ENCODE assay signal across 1 cellular context in the genomic region with DNA sequence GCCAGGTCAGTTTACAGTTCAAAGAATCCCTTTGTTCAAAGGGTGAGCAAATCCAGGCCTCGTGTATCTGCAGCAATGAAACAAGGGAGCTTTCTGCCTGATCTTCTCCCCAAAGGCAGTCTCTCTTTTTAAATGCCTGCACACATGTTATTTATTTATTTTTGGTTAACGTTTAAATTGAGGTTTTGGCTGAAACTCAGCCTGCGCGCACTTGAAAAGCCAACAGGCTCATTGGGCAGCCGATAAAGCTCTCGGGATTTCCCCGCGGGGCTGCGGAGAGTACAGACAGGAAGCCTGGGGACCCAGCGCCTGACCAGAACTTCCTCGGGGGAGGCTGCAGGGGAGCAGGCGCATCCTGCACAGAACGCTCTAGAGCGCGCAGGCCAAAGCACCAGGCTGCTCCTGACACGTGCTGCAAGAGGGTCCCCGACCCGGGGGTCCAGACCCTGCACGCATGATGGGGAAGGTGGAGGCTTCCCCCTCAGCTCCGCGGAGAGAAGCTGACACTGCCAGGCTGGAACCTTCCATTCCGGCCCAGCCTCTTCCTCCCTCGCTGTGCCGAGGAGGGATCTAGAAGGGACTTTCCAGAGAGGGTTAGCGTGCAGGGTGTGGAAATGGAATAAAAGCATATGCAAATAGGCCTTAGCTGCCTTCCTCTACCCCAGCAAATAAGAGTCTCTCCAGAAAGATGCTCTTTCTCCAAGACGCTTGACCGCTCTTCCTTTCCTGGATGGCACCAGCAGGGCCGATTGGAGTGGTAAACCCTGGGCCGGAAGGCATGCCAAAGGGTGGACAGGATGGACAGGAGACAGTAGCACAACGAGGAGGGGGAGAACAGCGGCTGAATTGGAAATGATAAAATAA.
TF ChIP-seq lines count a peak whose summit lies in the region.

No MANE protein-coding gene starts in this region.

TF ChIP-seq in HepG2, 621 proteins besides CTCF, POLR2A, EP300 and RAD21 (continued from another document and continues in another):
- TF ChIP-seq, protein P1, sequence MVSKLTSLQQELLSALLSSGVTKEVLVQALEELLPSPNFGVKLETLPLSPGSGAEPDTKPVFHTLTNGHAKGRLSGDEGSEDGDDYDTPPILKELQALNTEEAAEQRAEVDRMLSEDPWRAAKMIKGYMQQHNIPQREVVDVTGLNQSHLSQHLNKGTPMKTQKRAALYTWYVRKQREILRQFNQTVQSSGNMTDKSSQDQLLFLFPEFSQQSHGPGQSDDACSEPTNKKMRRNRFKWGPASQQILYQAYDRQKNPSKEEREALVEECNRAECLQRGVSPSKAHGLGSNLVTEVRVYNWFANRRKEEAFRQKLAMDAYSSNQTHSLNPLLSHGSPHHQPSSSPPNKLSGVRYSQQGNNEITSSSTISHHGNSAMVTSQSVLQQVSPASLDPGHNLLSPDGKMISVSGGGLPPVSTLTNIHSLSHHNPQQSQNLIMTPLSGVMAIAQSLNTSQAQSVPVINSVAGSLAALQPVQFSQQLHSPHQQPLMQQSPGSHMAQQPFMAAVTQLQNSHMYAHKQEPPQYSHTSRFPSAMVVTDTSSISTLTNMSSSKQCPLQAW (CRISPR knock-in tag; IDR thresholded peaks at IDR 0.05): peak; percentile 92; the same call in 1 of the 2 replicates
- TF ChIP-seq GFI1 (CRISPR knock-in tag; IDR thresholded peaks at IDR 0.05; ENCODE audit: borderline replicate concordance) (0 out of 2 replicates have a peak, but pooled peaks have one; percentile 49), SATB2 (CRISPR knock-in tag; IDR thresholded peaks at IDR 0.05) (no peak), ZNF879 (CRISPR knock-in tag; IDR thresholded peaks at IDR 0.05) (0 out of 2 replicates have a peak, but pooled peaks have one; percentile 41), PITX1 (CRISPR knock-in tag; IDR thresholded peaks at IDR 0.05) (peak; percentile 85), PHF21A (CRISPR knock-in tag; IDR thresholded peaks at IDR 0.05) (peak; percentile 90), HOXD1 (CRISPR knock-in tag; IDR thresholded peaks at IDR 0.05) (peak; percentile 69; the same call in 1 of the 2 replicates), ZNF788 (CRISPR knock-in tag; IDR thresholded peaks at IDR 0.05; ENCODE audit: borderline replicate concordance) (peak; percentile 45; the same call in 1 of the 2 replicates), CEBPB (IDR thresholded peaks at IDR 0.05; ENCODE audit: borderline replicate concordance, low read depth, low read length) (no peak), ARID4A (CRISPR knock-in tag; IDR thresholded peaks at IDR 0.05; ENCODE audit: borderline replicate concordance) (peak; percentile 80), SMAD9 (CRISPR knock-in tag; IDR thresholded peaks at IDR 0.05) (no peak; the same call in 1 of the 2 replicates), DNMT1 (CRISPR knock-in tag; IDR thresholded peaks at IDR 0.05) (no peak), ZNF274 (CRISPR knock-in tag; IDR thresholded peaks at IDR 0.05) (peak; percentile 87; the same call in 1 of the 2 replicates), ZNF205 (CRISPR knock-in tag; IDR thresholded peaks at IDR 0.05) (peak; percentile 61; the same call in 1 of the 2 replicates), RNF2 (conservative IDR thresholded peaks at IDR 0.05; ENCODE audit: low read depth) (0 out of 2 replicates have a peak, but pooled peaks have one; percentile 58), HIVEP1 (CRISPR knock-in tag; IDR thresholded peaks at IDR 0.05) (peak; percentile 95), MZF1 (CRISPR knock-in tag; IDR thresholded peaks at IDR 0.05; ENCODE audit: borderline replicate concordance) (no peak), KMT2B (CRISPR knock-in tag; IDR thresholded peaks at IDR 0.05) (0 out of 2 replicates have a peak, but pooled peaks have one; percentile 70), ZNF784 (CRISPR knock-in tag; IDR thresholded peaks at IDR 0.05; ENCODE audit: borderline replicate concordance) (no peak; the same call in 1 of the 2 replicates), KLF13 (CRISPR knock-in tag; IDR thresholded peaks at IDR 0.05) (no peak), ZNF737 (CRISPR knock-in tag; IDR thresholded peaks at IDR 0.05; ENCODE audit: borderline replicate concordance) (no peak), ZNF589 (CRISPR knock-in tag; conservative IDR thresholded peaks at IDR 0.05) (0 out of 2 replicates have a peak, but pooled peaks have one; percentile 73), ETV6 (CRISPR knock-in tag; conservative IDR thresholded peaks at IDR 0.05) (peak; percentile 69; the same call in 1 of the 2 replicates), ZNF775 (CRISPR knock-in tag; IDR thresholded peaks at IDR 0.05; ENCODE audit: borderline replicate concordance) (peak; percentile 35; the same call in 1 of the 2 replicates), NFYB (CRISPR knock-in tag; IDR thresholded peaks at IDR 0.05) (peak; percentile 28; the same call in 1 of the 2 replicates), SIN3B (IDR thresholded peaks at IDR 0.05; ENCODE audit: low read length) (no peak), ZNF430 (CRISPR knock-in tag; IDR thresholded peaks at IDR 0.05) (peak; percentile 95), KDM6A (CRISPR knock-in tag; IDR thresholded peaks at IDR 0.05; ENCODE audit: low read depth) (peak; percentile 53; the same call in 1 of the 2 replicates), TCF7 (IDR thresholded peaks at IDR 0.05; ENCODE audit: low read depth) (no peak; the same call in none of the 2 replicates), ELF3 (CRISPR knock-in tag; IDR thresholded peaks at IDR 0.05) (peak; percentile 68), NR2F2 (IDR thresholded peaks at IDR 0.05; ENCODE audit: borderline replicate concordance, low read depth) (peak; percentile 78), TARDBP (CRISPR knock-in tag; IDR thresholded peaks at IDR 0.05) (peak; percentile 70; the same call in 1 of the 2 replicates)
- TF ChIP-seq, protein P2, sequence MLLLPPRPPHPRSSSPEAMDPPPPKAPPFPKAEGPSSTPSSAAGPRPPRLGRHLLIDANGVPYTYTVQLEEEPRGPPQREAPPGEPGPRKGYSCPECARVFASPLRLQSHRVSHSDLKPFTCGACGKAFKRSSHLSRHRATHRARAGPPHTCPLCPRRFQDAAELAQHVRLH (CRISPR knock-in tag; IDR thresholded peaks at IDR 0.05; ENCODE audit: borderline replicate concordance, low read depth): peak; percentile 88
- TF ChIP-seq, protein P3, sequence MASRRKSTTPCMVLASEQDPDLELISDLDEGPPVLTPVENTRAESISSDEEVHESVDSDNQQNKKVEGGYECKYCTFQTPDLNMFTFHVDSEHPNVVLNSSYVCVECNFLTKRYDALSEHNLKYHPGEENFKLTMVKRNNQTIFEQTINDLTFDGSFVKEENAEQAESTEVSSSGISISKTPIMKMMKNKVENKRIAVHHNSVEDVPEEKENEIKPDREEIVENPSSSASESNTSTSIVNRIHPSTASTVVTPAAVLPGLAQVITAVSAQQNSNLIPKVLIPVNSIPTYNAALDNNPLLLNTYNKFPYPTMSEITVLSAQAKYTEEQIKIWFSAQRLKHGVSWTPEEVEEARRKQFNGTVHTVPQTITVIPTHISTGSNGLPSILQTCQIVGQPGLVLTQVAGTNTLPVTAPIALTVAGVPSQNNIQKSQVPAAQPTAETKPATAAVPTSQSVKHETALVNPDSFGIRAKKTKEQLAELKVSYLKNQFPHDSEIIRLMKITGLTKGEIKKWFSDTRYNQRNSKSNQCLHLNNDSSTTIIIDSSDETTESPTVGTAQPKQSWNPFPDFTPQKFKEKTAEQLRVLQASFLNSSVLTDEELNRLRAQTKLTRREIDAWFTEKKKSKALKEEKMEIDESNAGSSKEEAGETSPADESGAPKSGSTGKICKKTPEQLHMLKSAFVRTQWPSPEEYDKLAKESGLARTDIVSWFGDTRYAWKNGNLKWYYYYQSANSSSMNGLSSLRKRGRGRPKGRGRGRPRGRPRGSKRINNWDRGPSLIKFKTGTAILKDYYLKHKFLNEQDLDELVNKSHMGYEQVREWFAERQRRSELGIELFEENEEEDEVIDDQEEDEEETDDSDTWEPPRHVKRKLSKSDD (CRISPR knock-in tag; IDR thresholded peaks at IDR 0.05; ENCODE audit: low read depth): 0 out of 2 replicates have a peak, but pooled peaks have one; percentile 52
- TF ChIP-seq, protein P4, sequence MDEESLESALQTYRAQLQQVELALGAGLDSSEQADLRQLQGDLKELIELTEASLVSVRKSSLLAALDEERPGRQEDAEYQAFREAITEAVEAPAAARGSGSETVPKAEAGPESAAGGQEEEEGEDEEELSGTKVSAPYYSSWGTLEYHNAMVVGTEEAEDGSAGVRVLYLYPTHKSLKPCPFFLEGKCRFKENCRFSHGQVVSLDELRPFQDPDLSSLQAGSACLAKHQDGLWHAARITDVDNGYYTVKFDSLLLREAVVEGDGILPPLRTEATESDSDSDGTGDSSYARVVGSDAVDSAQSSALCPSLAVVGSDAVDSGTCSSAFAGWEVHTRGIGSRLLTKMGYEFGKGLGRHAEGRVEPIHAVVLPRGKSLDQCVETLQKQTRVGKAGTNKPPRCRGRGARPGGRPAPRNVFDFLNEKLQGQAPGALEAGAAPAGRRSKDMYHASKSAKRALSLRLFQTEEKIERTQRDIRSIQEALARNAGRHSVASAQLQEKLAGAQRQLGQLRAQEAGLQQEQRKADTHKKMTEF (CRISPR knock-in tag; IDR thresholded peaks at IDR 0.05): peak; percentile 83
- TF ChIP-seq, protein P5, sequence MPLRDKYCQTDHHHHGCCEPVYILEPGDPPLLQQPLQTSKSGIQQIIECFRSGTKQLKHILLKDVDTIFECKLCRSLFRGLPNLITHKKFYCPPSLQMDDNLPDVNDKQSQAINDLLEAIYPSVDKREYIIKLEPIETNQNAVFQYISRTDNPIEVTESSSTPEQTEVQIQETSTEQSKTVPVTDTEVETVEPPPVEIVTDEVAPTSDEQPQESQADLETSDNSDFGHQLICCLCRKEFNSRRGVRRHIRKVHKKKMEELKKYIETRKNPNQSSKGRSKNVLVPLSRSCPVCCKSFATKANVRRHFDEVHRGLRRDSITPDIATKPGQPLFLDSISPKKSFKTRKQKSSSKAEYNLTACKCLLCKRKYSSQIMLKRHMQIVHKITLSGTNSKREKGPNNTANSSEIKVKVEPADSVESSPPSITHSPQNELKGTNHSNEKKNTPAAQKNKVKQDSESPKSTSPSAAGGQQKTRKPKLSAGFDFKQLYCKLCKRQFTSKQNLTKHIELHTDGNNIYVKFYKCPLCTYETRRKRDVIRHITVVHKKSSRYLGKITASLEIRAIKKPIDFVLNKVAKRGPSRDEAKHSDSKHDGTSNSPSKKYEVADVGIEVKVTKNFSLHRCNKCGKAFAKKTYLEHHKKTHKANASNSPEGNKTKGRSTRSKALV (CRISPR knock-in tag; IDR thresholded peaks at IDR 0.05): 0 out of 2 replicates have a peak, but pooled peaks have one; percentile 67
- TF ChIP-seq, protein P6, sequence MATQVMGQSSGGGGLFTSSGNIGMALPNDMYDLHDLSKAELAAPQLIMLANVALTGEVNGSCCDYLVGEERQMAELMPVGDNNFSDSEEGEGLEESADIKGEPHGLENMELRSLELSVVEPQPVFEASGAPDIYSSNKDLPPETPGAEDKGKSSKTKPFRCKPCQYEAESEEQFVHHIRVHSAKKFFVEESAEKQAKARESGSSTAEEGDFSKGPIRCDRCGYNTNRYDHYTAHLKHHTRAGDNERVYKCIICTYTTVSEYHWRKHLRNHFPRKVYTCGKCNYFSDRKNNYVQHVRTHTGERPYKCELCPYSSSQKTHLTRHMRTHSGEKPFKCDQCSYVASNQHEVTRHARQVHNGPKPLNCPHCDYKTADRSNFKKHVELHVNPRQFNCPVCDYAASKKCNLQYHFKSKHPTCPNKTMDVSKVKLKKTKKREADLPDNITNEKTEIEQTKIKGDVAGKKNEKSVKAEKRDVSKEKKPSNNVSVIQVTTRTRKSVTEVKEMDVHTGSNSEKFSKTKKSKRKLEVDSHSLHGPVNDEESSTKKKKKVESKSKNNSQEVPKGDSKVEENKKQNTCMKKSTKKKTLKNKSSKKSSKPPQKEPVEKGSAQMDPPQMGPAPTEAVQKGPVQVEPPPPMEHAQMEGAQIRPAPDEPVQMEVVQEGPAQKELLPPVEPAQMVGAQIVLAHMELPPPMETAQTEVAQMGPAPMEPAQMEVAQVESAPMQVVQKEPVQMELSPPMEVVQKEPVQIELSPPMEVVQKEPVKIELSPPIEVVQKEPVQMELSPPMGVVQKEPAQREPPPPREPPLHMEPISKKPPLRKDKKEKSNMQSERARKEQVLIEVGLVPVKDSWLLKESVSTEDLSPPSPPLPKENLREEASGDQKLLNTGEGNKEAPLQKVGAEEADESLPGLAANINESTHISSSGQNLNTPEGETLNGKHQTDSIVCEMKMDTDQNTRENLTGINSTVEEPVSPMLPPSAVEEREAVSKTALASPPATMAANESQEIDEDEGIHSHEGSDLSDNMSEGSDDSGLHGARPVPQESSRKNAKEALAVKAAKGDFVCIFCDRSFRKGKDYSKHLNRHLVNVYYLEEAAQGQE (IDR thresholded peaks at IDR 0.05; ENCODE audit: borderline replicate concordance in 1 of 2, low read depth in 1 of 2, low read length in 2 of 2): peak in 1 of 2 experiments; percentile 71; a peak in 2 of 4 replicates
